Comparison of ENCODE assay signal across 8 cellular contexts in genomic region chr12:53726946-53727309, GRCh38. TPM values are rescaled to one million over a fixed set of nuclear protein-coding genes. Genes with fewer than 3 reads are reported as not detected.
DNase-seq lines count a peak whose midpoint lies in the region; ATAC-seq and TF ChIP-seq lines count a peak whose summit lies in the region.

No MANE protein-coding gene starts in this region.

- peak overlapping the region; percentile 81 for H3K27ac ChIP-seq in left ventricle myocardium inferior (replicated peaks)

- TF ChIP-seq CTCF in WI38 (IDR thresholded peaks at IDR 0.05; ENCODE audit: low read depth, low read length) (no peak), left ventricle myocardium inferior (IDR thresholded peaks at IDR 0.05; ENCODE audit: borderline replicate concordance) (no peak)

- peak overlapping the region; percentile 82 for H3K9ac ChIP-seq in skeletal muscle satellite cell (ENCODE audit: low read depth, low read length)

- no peak for ATAC-seq in GM18907 (IDR thresholded peaks at IDR 0.05; ENCODE audit: unreplicated experiment)

- no peaks in the 10 kb centered on the region for H3K9me3 ChIP-seq in left ventricle myocardium inferior (replicated peaks)
- no peaks in the 10 kb centered on the region for H3K9me3 ChIP-seq in skeletal muscle satellite cell (replicated peaks; ENCODE audit: low read length)

- DNase-seq in activated CD4-positive, alpha-beta T cell treated with anti-CD3 and anti-CD28 coated beads for 48 hours: peak; percentile 39
- no peak for DNase-seq in activated CD4-positive, alpha-beta T cell treated with anti-CD3 and anti-CD28 coated beads for 1 hour
- no peak for DNase-seq in left ventricle myocardium inferior
- DNase-seq in MV-4-11 (lab: John Stamatoyannopoulos, UW): no peak
- DNase-seq in GDM1 (lab: John Stamatoyannopoulos, UW): no peak

- H3K4me3 ChIP-seq in WI38 (ENCODE audit: low read depth, low read length) (peak overlapping the region; percentile 98), left ventricle myocardium inferior (peak overlapping the region; percentile 84), skeletal muscle satellite cell (ENCODE audit: low read length) (peak overlapping the region; percentile 77)

- H3K36me3 ChIP-seq in left ventricle myocardium inferior: peaks cover 33% of the 10 kb centered on the region
- H3K36me3 ChIP-seq in skeletal muscle satellite cell (ENCODE audit: insufficient read depth, low read length): peaks cover 26% of the 10 kb centered on the region

- H3K27me3 ChIP-seq in left ventricle myocardium inferior (ENCODE audit: low read depth) (no peaks in the 10 kb centered on the region), skeletal muscle satellite cell (ENCODE audit: control insufficient read depth, insufficient read depth, low read length) (no peaks in the 10 kb centered on the region)

- peak overlapping the region; percentile 88 for H3K4me2 ChIP-seq in skeletal muscle satellite cell (ENCODE audit: low read length)

- intact Hi-C loops in left ventricle myocardium inferior (cut with micrococcal nuclease): no loop called here

- H3K4me1 ChIP-seq in left ventricle myocardium inferior: peaks cover 32% of the 10 kb centered on the region
- H3K4me1 ChIP-seq in skeletal muscle satellite cell (ENCODE audit: control insufficient read depth, insufficient read depth, low read length): peaks cover 19% of the 10 kb centered on the region

RNA-seq across cellular contexts. Expression of gene CALCOCO1, which starts 0.3 kb away (rescaled TPM):
- total RNA-seq in left ventricle myocardium inferior: 201 TPM
- total RNA-seq in skeletal muscle satellite cell (2012; rRNA removed): 41.8 and 47.8 TPM in 2 replicates

RNA-seq across cellular contexts. Expression of gene CISTR, which starts 24.9 kb away (rescaled TPM):
- total RNA-seq in left ventricle myocardium inferior: 2.1 TPM
- total RNA-seq in skeletal muscle satellite cell (2012; rRNA removed): not detected in 2 replicates

RNA-seq across cellular contexts. Expression of gene ATP5MC2, which starts 51.0 kb away (rescaled TPM):
- total RNA-seq in left ventricle myocardium inferior: 534 TPM
- 75.3 and 118 TPM in 2 replicates for total RNA-seq in skeletal muscle satellite cell (2012; rRNA removed)
